ENCODE assay signal across 10 cellular contexts in the genomic region with DNA sequence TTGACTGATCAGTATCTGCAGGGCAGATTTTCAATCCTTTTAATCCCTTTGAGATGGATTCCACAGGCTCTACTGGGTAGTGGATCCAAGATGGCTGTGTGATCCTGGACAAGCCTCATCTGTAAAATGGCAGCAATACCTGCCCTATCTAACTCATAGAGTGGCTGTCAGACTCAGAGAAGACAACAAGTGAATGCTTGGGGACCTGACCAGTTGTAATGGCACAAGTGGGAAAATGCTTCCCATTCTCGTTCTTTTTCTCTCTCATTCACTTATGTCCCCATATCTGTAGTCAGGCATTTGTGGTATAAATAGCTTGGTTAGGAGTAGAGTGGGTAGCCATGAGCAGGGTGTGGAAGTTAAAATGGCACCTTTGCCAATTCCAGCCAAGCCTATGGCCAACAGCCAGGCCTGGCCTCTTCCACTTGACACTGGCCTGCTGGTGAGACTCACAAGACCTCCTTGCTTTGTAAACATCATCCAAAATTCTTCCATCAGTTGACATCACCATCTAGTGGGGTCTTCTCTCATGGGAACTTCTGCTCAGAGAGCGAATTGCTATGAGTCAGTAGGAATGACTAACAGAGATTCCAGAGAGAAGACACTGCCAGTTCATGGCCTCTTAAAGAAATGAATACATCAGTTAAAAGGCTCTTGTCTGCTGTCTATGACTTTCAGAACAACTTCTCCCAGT.
A peak's percentile ranks its signal among the peaks of the same experiment; 100 is the strongest.
DNase-seq lines count a peak whose midpoint lies in the region; ATAC-seq, FAIRE-seq and TF ChIP-seq lines count a peak whose summit lies in the region.
"Had no signal": no experiment of that assay in that cellular context is flagged by ENCODE, and none has a peak within 500 bp of the region (broad histone marks: within the 10 kb centered on the region; RNA-seq: fewer than 3 reads in every experiment).

No MANE protein-coding gene starts in this region.

- H3K27me3 ChIP-seq in gastrocnemius medialis, result no peaks in the 10 kb centered on the region
- H3K27me3 ChIP-seq: heart left ventricle had no signal

- H3K36me3 ChIP-seq in gastrocnemius medialis (no peaks in the 10 kb centered on the region), mucosa of descending colon (ENCODE audit: low read depth) (no peaks in the 10 kb centered on the region)
- H3K36me3 ChIP-seq: heart left ventricle had no signal

- peak; percentile 17 for FAIRE-seq in urothelium cell line (lab: Jason Lieb, UNC)

- H3K27ac ChIP-seq in gastrocnemius medialis, result no peak overlapping the region
- H3K27ac ChIP-seq: heart left ventricle had no signal

- H3K4me1 ChIP-seq in gastrocnemius medialis (no peaks in the 10 kb centered on the region), mucosa of descending colon (ENCODE audit: low read depth) (no peaks in the 10 kb centered on the region)
- H3K4me1 ChIP-seq: heart left ventricle had no signal

- intact Hi-C loops in gastrocnemius medialis (cut with DNase I; ENCODE audit: low total_unique reads) (no loop called here), mucosa of descending colon (cut with DNase I, micrococcal nuclease) (no loop called here)

- DNase-seq in ecto neural progenitor cell (ENCODE audit: low spot score) (peak; percentile 7), urothelium cell line (ENCODE audit: low spot score) (peak; percentile 59), NCI-H1436 treated with DMSO at 0.1 percent for 48 hours (lab: John Stamatoyannopoulos, UW) (no peak), gastrocnemius medialis (no peak), mucosa of descending colon (no peak)
- DNase-seq: activated CD4-positive, alpha-beta memory T cell treated with anti-CD3 and anti-CD28 coated beads, Interleukin-2, amount 10 ng/mL, durations not matched to agents 7 days and 5 days; DMS79 treated with DMSO at 0.1 percent for 48 hours; heart left ventricle had no signal

- ATAC-seq in GM19468 (IDR thresholded peaks at IDR 0.05; ENCODE audit: extremely low read depth, unreplicated experiment) (peak; percentile 1), HG03520 (IDR thresholded peaks at IDR 0.05; ENCODE audit: unreplicated experiment) (peak; percentile 14), gastrocnemius medialis (no peak), mucosa of descending colon (no peak)
- ATAC-seq: heart left ventricle had no signal

- H3K9me3 ChIP-seq in gastrocnemius medialis (no peaks in the 10 kb centered on the region), mucosa of descending colon (no peaks in the 10 kb centered on the region)

- TF ChIP-seq POLR2A in gastrocnemius medialis (IDR thresholded peaks at IDR 0.05), result no peak

- in situ Hi-C loops in gastrocnemius medialis (cut with MboI; ENCODE audit: low sequenced_read_pairs in 4 of 4), result no loop called here

- TF ChIP-seq CTCF in gastrocnemius medialis (IDR thresholded peaks at IDR 0.05 in 4 of 5, conservative IDR thresholded peaks at IDR 0.05 in 1 of 5) (no peak), mucosa of descending colon (IDR thresholded peaks at IDR 0.05) (no peak)

- H3K4me3 ChIP-seq in gastrocnemius medialis, result no peak overlapping the region
- H3K4me3 ChIP-seq in mucosa of descending colon, result no peak overlapping the region
- H3K4me3 ChIP-seq: heart left ventricle had no signal

Comparison
In these comparisons a context has a peak if more than half of its experiments do, and no peak if none do; other contexts are left out.
1. ATAC-seq: peak in GM19468 (single experiment) and HG03520 (single experiment); none in gastrocnemius medialis (0 of 2) and mucosa of descending colon (single experiment).
2. DNase-seq: peak in ecto neural progenitor cell (single experiment) and urothelium cell line (single experiment); none in NCI-H1436 treated with DMSO at 0.1 percent for 48 hours (single experiment), gastrocnemius medialis (0 of 2) and mucosa of descending colon (0 of 3).